23 cellular contexts compared by ENCODE assay signal in the genomic region with DNA sequence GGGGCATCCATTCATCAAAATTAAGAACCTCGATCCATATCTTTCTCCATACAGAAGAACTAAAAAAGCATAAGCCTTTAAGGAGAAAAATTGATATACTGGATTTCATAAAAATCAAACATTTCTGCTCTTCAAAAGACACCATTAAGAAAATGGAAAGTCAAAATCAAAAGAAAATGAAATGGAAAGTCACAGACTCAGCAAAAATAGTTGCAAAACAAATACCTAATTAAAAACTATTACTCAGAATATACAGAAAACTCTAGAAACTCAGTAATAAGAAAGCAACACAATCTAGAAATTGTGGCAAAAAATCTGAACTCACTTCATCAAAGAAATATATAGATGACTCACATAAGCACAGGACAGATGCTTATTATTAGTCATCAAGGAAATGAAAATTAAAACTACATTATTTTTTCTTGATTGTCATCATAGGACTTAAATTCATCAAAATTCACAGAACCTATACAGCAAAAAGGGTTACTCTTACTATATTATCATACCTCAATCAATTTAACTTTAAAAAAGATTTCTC. TPM values are rescaled to one million over a fixed set of nuclear protein-coding genes. Genes with fewer than 3 reads are reported as not detected.
DNase-seq lines count a peak whose midpoint lies in the region; ATAC-seq, FAIRE-seq and TF ChIP-seq lines count a peak whose summit lies in the region.
"Had no signal": no experiment of that assay in that cellular context is flagged by ENCODE, and none has a peak within 500 bp of the region (broad histone marks: within the 10 kb centered on the region; RNA-seq: fewer than 3 reads in every experiment).

No MANE protein-coding gene starts in this region.

- CTCF ChIA-PET in activated CD8-positive, alpha-beta T cell treated with anti-CD3 and anti-CD28 coated beads for 36 hours (lab: Charles Lee): interaction anchor here (1.2 kb wide), 2 partner anchors 11 to 23 kb away, joined by 3 read pairs; no protein-coding TSS in a partner anchor
- CTCF ChIA-PET in activated CD8-positive, alpha-beta T cell treated with anti-CD3 and anti-CD28 coated beads, Interleukin-2, amount 10 ng/mL, durations not matched to agents 7 days and 5 days (lab: Charles Lee): no interaction called here

- FAIRE-seq in GM12892 (lab: Jason Lieb, UNC): peak; percentile 46
- peak; percentile 98 for FAIRE-seq in islet of Langerhans (lab: Jason Lieb, UNC)
- FAIRE-seq: colon, endometrium, small intestine had no signal

- POLR2A ChIA-PET in activated CD8-positive, alpha-beta T cell treated with anti-CD3 and anti-CD28 coated beads for 36 hours (lab: Charles Lee): interaction anchor here (1.0 kb wide), 1 partner anchor 37 kb away, joined by 3 read pairs; no protein-coding TSS in a partner anchor
- POLR2A ChIA-PET in activated CD8-positive, alpha-beta T cell treated with anti-CD3 and anti-CD28 coated beads, Interleukin-2, amount 10 ng/mL, durations not matched to agents 7 days and 5 days (lab: Charles Lee): no interaction called here

- TF ChIP-seq POLR2A in GM12892 (IDR thresholded peaks at IDR 0.05; ENCODE audit: low read depth, low read length): no peak

- H3K4me3 Mint-ChIP-seq in activated CD8-positive, alpha-beta T cell treated with anti-CD3 and anti-CD28 coated beads for 36 hours: no peak overlapping the region
- no peak overlapping the region for H3K4me3 Mint-ChIP-seq in activated CD8-positive, alpha-beta T cell treated with anti-CD3 and anti-CD28 coated beads, Interleukin-2, amount 10 ng/mL, durations not matched to agents 7 days and 5 days
- peak overlapping the region; percentile 32 for H3K4me3 Mint-ChIP-seq in activated naive CD8-positive, alpha-beta T cell treated with anti-CD3 and anti-CD28 coated beads for 36 hours
- H3K4me3 Mint-ChIP-seq in chondrocyte (ENCODE audit: unreplicated experiment): no peak overlapping the region
- H3K4me3 Mint-ChIP-seq: activated CD4-positive, alpha-beta memory T cell treated with anti-CD3 and anti-CD28 coated beads for 36 hours had no signal

- H3K36me3 Mint-ChIP-seq in activated CD8-positive, alpha-beta T cell treated with anti-CD3 and anti-CD28 coated beads for 36 hours (ENCODE audit: low read depth): peaks cover 42% of the 10 kb centered on the region
- peaks cover 39% of the 10 kb centered on the region for H3K36me3 Mint-ChIP-seq in activated CD8-positive, alpha-beta T cell treated with anti-CD3 and anti-CD28 coated beads, Interleukin-2, amount 10 ng/mL, durations not matched to agents 7 days and 5 days (ENCODE audit: low read depth)
- peaks cover 59% of the 10 kb centered on the region for H3K36me3 Mint-ChIP-seq in activated naive CD8-positive, alpha-beta T cell treated with anti-CD3 and anti-CD28 coated beads for 36 hours
- peaks cover 3% of the 10 kb centered on the region for H3K36me3 Mint-ChIP-seq in chondrocyte (ENCODE audit: low read depth)

- no peak for TF ChIP-seq CTCF in activated CD8-positive, alpha-beta T cell treated with anti-CD3 and anti-CD28 coated beads for 36 hours (IDR thresholded peaks at IDR 0.05)
- no peak for TF ChIP-seq CTCF in chondrocyte (IDR thresholded peaks at IDR 0.05)

- no peaks in the 10 kb centered on the region for H3K27me3 Mint-ChIP-seq in activated CD8-positive, alpha-beta T cell treated with anti-CD3 and anti-CD28 coated beads for 36 hours
- no peaks in the 10 kb centered on the region for H3K27me3 Mint-ChIP-seq in activated CD8-positive, alpha-beta T cell treated with anti-CD3 and anti-CD28 coated beads, Interleukin-2, amount 10 ng/mL, durations not matched to agents 7 days and 5 days (ENCODE audit: low read depth)
- H3K27me3 Mint-ChIP-seq in activated naive CD8-positive, alpha-beta T cell treated with anti-CD3 and anti-CD28 coated beads for 36 hours: no peaks in the 10 kb centered on the region
- no peaks in the 10 kb centered on the region for H3K27me3 Mint-ChIP-seq in chondrocyte (ENCODE audit: low read depth)
- H3K27me3 Mint-ChIP-seq: activated CD4-positive, alpha-beta memory T cell treated with anti-CD3 and anti-CD28 coated beads for 36 hours; CD4-positive, alpha-beta memory T cell had no signal

- peak overlapping the region; percentile 68 for H3K27ac Mint-ChIP-seq in activated CD8-positive, alpha-beta T cell treated with anti-CD3 and anti-CD28 coated beads for 36 hours
- H3K27ac Mint-ChIP-seq in activated CD8-positive, alpha-beta T cell treated with anti-CD3 and anti-CD28 coated beads, Interleukin-2, amount 10 ng/mL, durations not matched to agents 7 days and 5 days: no peak overlapping the region
- peak overlapping the region; percentile 51 for H3K27ac Mint-ChIP-seq in activated naive CD8-positive, alpha-beta T cell treated with anti-CD3 and anti-CD28 coated beads for 36 hours
- H3K27ac Mint-ChIP-seq in chondrocyte (ENCODE audit: unreplicated experiment): no peak overlapping the region
- H3K27ac Mint-ChIP-seq: activated CD4-positive, alpha-beta memory T cell treated with anti-CD3 and anti-CD28 coated beads for 36 hours had no signal

- H3K9me3 Mint-ChIP-seq in activated CD8-positive, alpha-beta T cell treated with anti-CD3 and anti-CD28 coated beads for 36 hours: peaks cover 19% of the 10 kb centered on the region
- peaks cover 15% of the 10 kb centered on the region for H3K9me3 Mint-ChIP-seq in activated CD8-positive, alpha-beta T cell treated with anti-CD3 and anti-CD28 coated beads, Interleukin-2, amount 10 ng/mL, durations not matched to agents 7 days and 5 days (ENCODE audit: insufficient read depth)
- peaks cover 31% of the 10 kb centered on the region for H3K9me3 Mint-ChIP-seq in activated naive CD8-positive, alpha-beta T cell treated with anti-CD3 and anti-CD28 coated beads for 36 hours
- peaks cover 11% of the 10 kb centered on the region for H3K9me3 Mint-ChIP-seq in chondrocyte (ENCODE audit: low read depth)

- peak; percentile 49 for ATAC-seq in activated CD8-positive, alpha-beta T cell treated with anti-CD3 and anti-CD28 coated beads for 36 hours
- ATAC-seq in activated CD8-positive, alpha-beta T cell treated with anti-CD3 and anti-CD28 coated beads, Interleukin-2, amount 10 ng/mL, durations not matched to agents 7 days and 5 days: no peak
- ATAC-seq: left colon, psoas muscle had no signal

- intact Hi-C loops in activated CD8-positive, alpha-beta T cell treated with anti-CD3 and anti-CD28 coated beads for 36 hours (cut with micrococcal nuclease): no loop called here

- H3K4me1 Mint-ChIP-seq in activated CD8-positive, alpha-beta T cell treated with anti-CD3 and anti-CD28 coated beads for 36 hours (ENCODE audit: low read depth): peaks cover 62% of the 10 kb centered on the region
- peaks cover 10% of the 10 kb centered on the region for H3K4me1 Mint-ChIP-seq in activated CD8-positive, alpha-beta T cell treated with anti-CD3 and anti-CD28 coated beads, Interleukin-2, amount 10 ng/mL, durations not matched to agents 7 days and 5 days (ENCODE audit: low read depth)
- H3K4me1 Mint-ChIP-seq in activated naive CD8-positive, alpha-beta T cell treated with anti-CD3 and anti-CD28 coated beads for 36 hours: peaks cover 58% of the 10 kb centered on the region
- peaks cover 17% of the 10 kb centered on the region for H3K4me1 Mint-ChIP-seq in chondrocyte (ENCODE audit: low read depth)

- DNase-seq in activated CD8-positive, alpha-beta T cell treated with anti-CD3 and anti-CD28 coated beads for 36 hours: no peak
- no peak for DNase-seq in activated CD8-positive, alpha-beta T cell treated with anti-CD3 and anti-CD28 coated beads, Interleukin-2, amount 10 ng/mL, durations not matched to agents 7 days and 5 days
- no peak for DNase-seq in GM12892 (ENCODE audit: insufficient read length)
- DNase-seq in activated naive CD8-positive, alpha-beta T cell treated with anti-CD3 and anti-CD28 coated beads for 36 hours: no peak
- no peak for DNase-seq in chondrocyte (ENCODE audit: low spot score)
- no peak for DNase-seq in activated gamma-delta T cell treated with Interleukin-2 at 50 U/mL for 16 hours
- DNase-seq in UCSD-AML1 (lab: John Stamatoyannopoulos, UW; ENCODE audit: unreplicated experiment): no peak
- DNase-seq: activated CD4-positive, alpha-beta memory T cell treated with anti-CD3 and anti-CD28 coated beads for 36 hours; activated effector memory CD4-positive, alpha-beta T cell treated with anti-CD3 and anti-CD28 coated beads, Interleukin-2, amount 50 U/mL, for 16 hours; CD4-positive, alpha-beta memory T cell; DMS79 treated with DMSO at 0.1 percent for 48 hours; foreskin fibroblast; left colon; midbrain; NCI-H1930; NCI-H446 treated with DMSO at 0.1 percent for 48 hours; psoas muscle; small intestine; stimulated activated CD4-positive, alpha-beta T cell treated with anti-CD3 and anti-CD28 coated beads, Interleukin-4, amount 100 ng/mL, for 4 hours; testis had no signal

RNA-seq across cellular contexts. Expression of gene RYBP, which starts 28.2 kb away (rescaled TPM):
- total RNA-seq in activated CD8-positive, alpha-beta T cell treated with anti-CD3 and anti-CD28 coated beads for 36 hours: 10 to 100 TPM; 19.1 to 19.4 TPM
- 1 to 10 TPM; 9.1 to 9.3 TPM for total RNA-seq in activated CD8-positive, alpha-beta T cell treated with anti-CD3 and anti-CD28 coated beads, Interleukin-2, amount 10 ng/mL, durations not matched to agents 7 days and 5 days
- polyA plus RNA-seq in GM12892 (2012; ENCODE audit: missing spikeins): 10.9 TPM
- 10 to 100 TPM; 16.3 to 16.4 TPM for total RNA-seq in activated naive CD8-positive, alpha-beta T cell treated with anti-CD3 and anti-CD28 coated beads for 36 hours
- 18.6 to 22.6 TPM (median 22.0 TPM) in 3 replicates for total RNA-seq in chondrocyte

Comparison
In these comparisons a context has a peak if more than half of its experiments do, and no peak if none do; other contexts are left out.
1. H3K27ac Mint-ChIP-seq: peak in activated CD8-positive, alpha-beta T cell treated with anti-CD3 and anti-CD28 coated beads for 36 hours (single experiment) and activated naive CD8-positive, alpha-beta T cell treated with anti-CD3 and anti-CD28 coated beads for 36 hours (single experiment); none in activated CD8-positive, alpha-beta T cell treated with anti-CD3 and anti-CD28 coated beads, Interleukin-2, amount 10 ng/mL, durations not matched to agents 7 days and 5 days (single experiment) and chondrocyte (single experiment).